In the genomic region with DNA sequence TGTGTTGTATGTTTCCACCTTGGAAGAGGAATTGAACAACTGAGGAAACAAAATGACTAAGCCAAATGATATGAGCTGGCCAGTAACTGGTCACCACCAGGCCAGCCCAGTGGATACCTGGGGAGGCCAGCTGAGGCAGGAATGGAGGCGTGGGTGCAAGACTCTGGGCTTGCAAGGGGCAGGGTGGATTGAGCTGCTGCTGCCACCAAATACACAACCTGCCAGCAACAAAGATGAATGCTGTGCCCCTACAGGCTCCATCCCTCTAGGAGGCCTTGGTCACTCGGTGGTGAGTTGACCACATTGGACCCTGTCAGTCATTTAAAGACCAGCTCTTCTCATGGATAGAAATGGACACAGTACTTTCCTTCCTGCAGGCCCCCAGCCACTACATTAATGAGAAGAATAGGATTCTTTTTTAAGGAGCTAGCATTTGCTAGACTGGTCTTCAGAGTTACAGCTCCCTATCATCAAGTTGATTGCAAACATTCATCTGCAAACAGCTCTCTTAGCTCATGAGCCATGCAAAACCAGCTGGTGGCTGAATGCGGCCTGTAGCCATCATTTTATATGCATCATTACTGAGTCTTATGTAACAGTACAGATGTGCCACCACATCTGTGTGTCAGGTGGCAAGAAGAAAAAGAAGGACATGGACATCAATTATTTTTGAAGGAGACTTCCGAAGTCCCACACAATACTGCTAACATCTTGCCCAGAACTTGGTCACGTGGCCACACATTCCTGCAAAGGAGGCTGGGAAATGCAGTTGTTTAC, we compare ENCODE assay signal across 32 cellular contexts. TPM values are rescaled to one million over a fixed set of nuclear protein-coding genes. Genes with fewer than 3 reads are reported as not detected.
"Had no signal": no experiment of that assay in that cellular context is flagged by ENCODE, and none has a peak within 500 bp of the region (broad histone marks: within the 10 kb centered on the region; RNA-seq: fewer than 3 reads in every experiment).

No MANE protein-coding gene starts in this region.

- DNase-seq: activated CD4-positive, alpha-beta memory T cell treated with anti-CD3 and anti-CD28 coated beads for 36 hours; activated CD4-positive, alpha-beta T cell treated with anti-CD3 and anti-CD28 coated beads for 36 hours; activated CD4-positive, CD25-positive, alpha-beta regulatory T cell; activated CD4-positive, CD25-positive, alpha-beta regulatory T cell treated with anti-CD3 and anti-CD28 coated beads, Interleukin-2, amount 50 U/mL, for 72 hours; activated CD8-positive, alpha-beta memory T cell treated with anti-CD3 and anti-CD28 coated beads, Interleukin-2, amount 10 ng/mL, durations not matched to agents 7 days and 5 days; activated CD8-positive, alpha-beta memory T cell treated with anti-CD3 and anti-CD28 coated beads, Interleukin-2, amount 50 U/mL, for 4 hours; activated CD8-positive, alpha-beta T cell treated with anti-CD3 and anti-CD28 coated beads, Interleukin-2, amount 10 ng/mL, durations not matched to agents 7 days and 5 days; activated gamma-delta T cell; activated naive CD4-positive, alpha-beta T cell; activated naive CD4-positive, alpha-beta T cell treated with anti-CD3 and anti-CD28 coated beads, Interleukin-2, amount 10 ng/mL, durations not matched to agents 7 days and 5 days; activated naive CD8-positive, alpha-beta T cell treated with anti-CD3 and anti-CD28 coated beads, Interleukin-2, amount 10 ng/mL, durations not matched to agents 7 days and 5 days; activated T-cell treated with anti-CD3 and anti-CD28 coated beads, Interleukin-2, amount 50 U/mL, for 1 hour; activated T-cell treated with anti-CD3 and anti-CD28 coated beads, Interleukin-2, amount 50 U/mL, for 48 hours; cortex of kidney; dermis blood vessel endothelial cell; effector CD4-positive, alpha-beta T cell; effector memory CD8-positive, alpha-beta T cell; foreskin keratinocyte; gastrocnemius medialis; glutamatergic neuron; heart left ventricle; T-helper 2 cell had no signal

- H3K4me3 ChIP-seq: ascending aorta, breast epithelium, gastrocnemius medialis, heart left ventricle had no signal

- H3K27me3 ChIP-seq: ascending aorta, breast epithelium, foreskin keratinocyte, gastrocnemius medialis, heart left ventricle had no signal

- H3K27ac ChIP-seq: ascending aorta, breast epithelium, epithelial cell of prostate, foreskin keratinocyte, gastrocnemius medialis, heart left ventricle had no signal

- FAIRE-seq: colon had no signal

- H3K4me1 ChIP-seq: ascending aorta, breast epithelium, foreskin keratinocyte, gastrocnemius medialis, heart left ventricle had no signal

- H3K4me1 Mint-ChIP-seq: activated CD4-positive, alpha-beta T cell treated with anti-CD3 and anti-CD28 coated beads for 36 hours; activated CD4-positive, alpha-beta T cell treated with anti-CD3 and anti-CD28 coated beads, Interleukin-2, amount 10 ng/mL, durations not matched to agents 24 days and 14 days; activated CD8-positive, alpha-beta memory T cell treated with anti-CD3 and anti-CD28 coated beads, Interleukin-2, amount 10 ng/mL, durations not matched to agents 7 days and 5 days; activated naive CD4-positive, alpha-beta T cell treated with anti-CD3 and anti-CD28 coated beads, Interleukin-2, amount 10 ng/mL, durations not matched to agents 7 days and 5 days; activated naive CD8-positive, alpha-beta T cell treated with anti-CD3 and anti-CD28 coated beads, Interleukin-2, amount 10 ng/mL, durations not matched to agents 7 days and 5 days; brain had no signal

- H3K9me3 Mint-ChIP-seq: activated naive CD4-positive, alpha-beta T cell treated with anti-CD3 and anti-CD28 coated beads, Interleukin-2, amount 10 ng/mL, durations not matched to agents 7 days and 5 days; activated T-helper 1 cell treated with anti-CD3 and anti-CD28 coated beads, Interleukin-12 subunit alpha, Interleukin-12 subunit beta, Interleukin-2, Interleukin-4 antibody, amounts not matched to agents 30 ng/mL and 10 ng/mL and 1 ng/mL, durations not matched to agents 14 hours and 24 hours and 36 hours had no signal

- H3K27me3 Mint-ChIP-seq: activated naive CD8-positive, alpha-beta T cell treated with anti-CD3 and anti-CD28 coated beads, Interleukin-2, amount 10 ng/mL, durations not matched to agents 7 days and 5 days had no signal

- H3K36me3 Mint-ChIP-seq: activated CD8-positive, alpha-beta memory T cell treated with anti-CD3 and anti-CD28 coated beads, Interleukin-2, amount 10 ng/mL, durations not matched to agents 7 days and 5 days; activated naive CD4-positive, alpha-beta T cell treated with anti-CD3 and anti-CD28 coated beads, Interleukin-2, amount 10 ng/mL, durations not matched to agents 7 days and 5 days; activated naive CD8-positive, alpha-beta T cell treated with anti-CD3 and anti-CD28 coated beads, Interleukin-2, amount 10 ng/mL, durations not matched to agents 7 days and 5 days; brain had no signal

- H3K4me3 Mint-ChIP-seq: activated CD4-positive, alpha-beta memory T cell treated with anti-CD3 and anti-CD28 coated beads for 36 hours; activated CD4-positive, alpha-beta T cell treated with anti-CD3 and anti-CD28 coated beads for 36 hours; activated CD4-positive, alpha-beta T cell treated with anti-CD3 and anti-CD28 coated beads, Interleukin-2, amount 10 ng/mL, durations not matched to agents 24 days and 14 days; activated CD8-positive, alpha-beta memory T cell treated with anti-CD3 and anti-CD28 coated beads, Interleukin-2, amount 10 ng/mL, durations not matched to agents 7 days and 5 days; activated CD8-positive, alpha-beta T cell treated with anti-CD3 and anti-CD28 coated beads, Interleukin-2, amount 10 ng/mL, durations not matched to agents 7 days and 5 days; activated naive CD4-positive, alpha-beta T cell treated with anti-CD3 and anti-CD28 coated beads, Interleukin-2, amount 10 ng/mL, durations not matched to agents 7 days and 5 days; activated naive CD8-positive, alpha-beta T cell treated with anti-CD3 and anti-CD28 coated beads, Interleukin-2, amount 10 ng/mL, durations not matched to agents 7 days and 5 days; activated T-helper 1 cell treated with anti-CD3 and anti-CD28 coated beads, Interleukin-12 subunit alpha, Interleukin-12 subunit beta, Interleukin-2, Interleukin-4 antibody, amounts not matched to agents 30 ng/mL and 10 ng/mL and 1 ng/mL, durations not matched to agents 14 hours and 24 hours and 36 hours; brain; effector memory CD8-positive, alpha-beta T cell had no signal

- H3K36me3 ChIP-seq: ascending aorta, breast epithelium, gastrocnemius medialis, heart left ventricle had no signal

- ATAC-seq: activated CD4-positive, alpha-beta T cell treated with anti-CD3 and anti-CD28 coated beads for 36 hours; activated CD8-positive, alpha-beta memory T cell treated with anti-CD3 and anti-CD28 coated beads, Interleukin-2, amount 10 ng/mL, durations not matched to agents 7 days and 5 days; activated CD8-positive, alpha-beta T cell treated with anti-CD3 and anti-CD28 coated beads, Interleukin-2, amount 10 ng/mL, durations not matched to agents 7 days and 5 days; activated naive CD4-positive, alpha-beta T cell treated with anti-CD3 and anti-CD28 coated beads, Interleukin-2, amount 50 U/mL, for 72 hours; effector memory CD8-positive, alpha-beta T cell; foreskin keratinocyte; gastrocnemius medialis; heart left ventricle had no signal

- H3K27ac Mint-ChIP-seq: activated CD4-positive, alpha-beta memory T cell treated with anti-CD3 and anti-CD28 coated beads for 36 hours; activated CD4-positive, alpha-beta T cell treated with anti-CD3 and anti-CD28 coated beads for 36 hours; activated CD4-positive, alpha-beta T cell treated with anti-CD3 and anti-CD28 coated beads, Interleukin-2, amount 10 ng/mL, durations not matched to agents 24 days and 14 days; activated CD8-positive, alpha-beta memory T cell treated with anti-CD3 and anti-CD28 coated beads, Interleukin-2, amount 10 ng/mL, durations not matched to agents 7 days and 5 days; activated CD8-positive, alpha-beta T cell treated with anti-CD3 and anti-CD28 coated beads, Interleukin-2, amount 10 ng/mL, durations not matched to agents 7 days and 5 days; activated naive CD4-positive, alpha-beta T cell treated with anti-CD3 and anti-CD28 coated beads, Interleukin-2, amount 10 ng/mL, durations not matched to agents 7 days and 5 days; activated naive CD4-positive, alpha-beta T cell treated with anti-CD3 and anti-CD28 coated beads, Interleukin-2, amount 50 U/mL, for 72 hours; activated naive CD8-positive, alpha-beta T cell treated with anti-CD3 and anti-CD28 coated beads, Interleukin-2, amount 10 ng/mL, durations not matched to agents 7 days and 5 days; activated T-helper 1 cell treated with anti-CD3 and anti-CD28 coated beads, Interleukin-12 subunit alpha, Interleukin-12 subunit beta, Interleukin-2, Interleukin-4 antibody, amounts not matched to agents 30 ng/mL and 10 ng/mL and 1 ng/mL, durations not matched to agents 14 hours and 24 hours and 36 hours; brain; effector memory CD8-positive, alpha-beta T cell had no signal

RNA-seq across cellular contexts. Expression of a gene that starts 26.3 kb away (rescaled TPM):
- total RNA-seq: activated CD4-positive, alpha-beta memory T cell treated with anti-CD3 and anti-CD28 coated beads for 36 hours; activated CD4-positive, alpha-beta T cell treated with anti-CD3 and anti-CD28 coated beads for 36 hours; activated CD4-positive, alpha-beta T cell treated with anti-CD3 and anti-CD28 coated beads, Interleukin-2, amount 10 ng/mL, durations not matched to agents 24 days and 14 days; activated CD8-positive, alpha-beta memory T cell treated with anti-CD3 and anti-CD28 coated beads for 36 hours; activated CD8-positive, alpha-beta memory T cell treated with anti-CD3 and anti-CD28 coated beads, Interleukin-2, amount 10 ng/mL, durations not matched to agents 7 days and 5 days; activated CD8-positive, alpha-beta T cell treated with anti-CD3 and anti-CD28 coated beads, Interleukin-2, amount 10 ng/mL, durations not matched to agents 7 days and 5 days; activated naive CD4-positive, alpha-beta T cell treated with anti-CD3 and anti-CD28 coated beads, Interleukin-2, amount 50 U/mL, for 72 hours; activated naive CD8-positive, alpha-beta T cell treated with anti-CD3 and anti-CD28 coated beads, Interleukin-2, amount 10 ng/mL, durations not matched to agents 7 days and 5 days; activated T-helper 1 cell treated with anti-CD3 and anti-CD28 coated beads, Interleukin-12 subunit alpha, Interleukin-12 subunit beta, Interleukin-2, Interleukin-4 antibody, amounts not matched to agents 30 ng/mL and 10 ng/mL and 1 ng/mL, durations not matched to agents 14 hours and 24 hours and 36 hours; T-helper 1 cell treated with Interleukin-12 subunit alpha and Interleukin-12 subunit beta and Interleukin-4 antibody, amounts not matched to agents 30 ng/mL and 1 ng/mL, for 36 hours had no signal
